24 cellular contexts compared by ENCODE assay signal in the genomic region with DNA sequence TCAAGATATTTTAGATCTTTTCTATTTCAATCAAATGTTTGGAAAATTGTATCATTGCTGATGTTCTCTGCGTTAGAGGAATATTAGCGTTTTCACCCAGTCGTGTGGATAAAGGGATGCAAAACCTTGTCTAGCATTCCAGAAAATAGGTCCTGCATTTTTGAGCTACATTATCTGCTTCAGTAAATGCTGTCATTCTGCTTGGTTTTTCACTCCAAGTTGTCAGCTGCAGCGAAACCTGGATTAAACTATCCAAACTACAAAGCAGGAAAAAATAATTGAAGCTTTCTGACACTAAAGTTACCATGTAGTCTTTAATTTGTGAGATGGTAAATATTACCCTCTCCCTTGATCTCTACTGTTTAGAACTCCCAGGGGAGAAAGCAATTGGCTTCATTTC.
"Had no signal": no experiment of that assay in that cellular context is flagged by ENCODE, and none has a peak within 500 bp of the region (broad histone marks: within the 10 kb centered on the region; RNA-seq: fewer than 3 reads in every experiment).

No MANE protein-coding gene starts in this region.

- H3K4me3 ChIP-seq: colonic mucosa, gastrocnemius medialis, lung, mucosa of descending colon, pancreas, right lobe of liver, thoracic aorta, tibial nerve, upper lobe of left lung had no signal

- H3K9me3 ChIP-seq: colonic mucosa, gastrocnemius medialis, pancreas, right lobe of liver, thoracic aorta, tibial nerve, upper lobe of left lung had no signal

- ATAC-seq: esophagus mucosa; gastrocnemius medialis; left lobe of liver; mucosa of descending colon; natural killer cell treated with Interleukin-12 subunit alpha and Interleukin-12 subunit beta and Interleukin-15 and Interleukin-18, amount 100 ng/mL, for 72 hours; pancreas; right lobe of liver; stimulated activated naive B cell treated with anti-CD40 and anti-IgM and Interleukin-4, amounts not matched to agents 10 μg/mL and 1 μg/mL and 100 μg/mL, for 72 hours had no signal

- H3K27me3 ChIP-seq: colonic mucosa, gastrocnemius medialis, neutrophil, right lobe of liver, tibial nerve, upper lobe of left lung had no signal

- H3K36me3 ChIP-seq: colonic mucosa, gastrocnemius medialis, neutrophil, pancreas, right lobe of liver, thoracic aorta, tibial nerve, upper lobe of left lung had no signal

- DNase-seq: colonic mucosa; effector CD8-positive, alpha-beta T cell; endodermal cell; foreskin fibroblast; gastrocnemius medialis; head of caudate nucleus; kidney; mucosa of descending colon; naive B cell; pancreas; right lobe of liver; small intestine; stimulated activated CD4-positive, alpha-beta T cell treated with anti-CD3 and anti-CD28 coated beads, Interleukin-15, amount 100 ng/mL, for 24 hours; stimulated activated CD4-positive, alpha-beta T cell treated with anti-CD3 and anti-CD28 coated beads, Interleukin-2, amount 100 ng/mL, for 48 hours; stimulated activated naive B cell treated with anti-CD40 and anti-IgM and Interleukin-4, amounts not matched to agents 10 μg/mL and 1 μg/mL and 100 μg/mL, for 72 hours; upper lobe of left lung had no signal

- H3K4me1 ChIP-seq: colonic mucosa, gastrocnemius medialis, pancreas, right lobe of liver, tibial nerve, upper lobe of left lung had no signal

- H3K27ac ChIP-seq: colonic mucosa, epithelial cell of prostate, gastrocnemius medialis, neutrophil, pancreas, right lobe of liver, thoracic aorta, tibial nerve, upper lobe of left lung had no signal
